In the genomic region with DNA sequence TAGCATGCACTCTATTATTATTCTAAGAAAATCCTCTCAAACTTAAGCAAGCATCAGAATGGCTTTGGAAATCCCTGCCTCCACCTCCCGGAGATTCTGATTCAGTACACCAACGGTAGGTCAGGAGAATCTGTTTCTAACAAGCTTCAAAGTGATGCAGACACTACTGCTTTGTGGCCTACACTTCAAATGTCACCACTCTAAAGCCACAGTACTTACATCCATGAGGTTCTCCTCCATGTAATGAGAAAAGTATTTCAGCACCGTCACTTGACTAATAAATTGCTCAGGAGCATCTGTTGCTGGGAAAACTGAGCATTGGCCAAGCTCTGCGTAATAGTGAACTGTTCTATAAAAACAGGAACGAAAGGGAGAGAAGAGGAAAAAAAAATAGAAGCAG, we compare ENCODE assay signal across 13 cellular contexts. TPM values are rescaled to one million over a fixed set of nuclear protein-coding genes. Genes with fewer than 3 reads are reported as not detected.
DNase-seq lines count a peak whose midpoint lies in the region; ATAC-seq and TF ChIP-seq lines count a peak whose summit lies in the region.
"Had no signal": no experiment of that assay in that cellular context is flagged by ENCODE, and none has a peak within 500 bp of the region (broad histone marks: within the 10 kb centered on the region; RNA-seq: fewer than 3 reads in every experiment).

No MANE protein-coding gene starts in this region.

- no peak for TF ChIP-seq EP300 in suprapubic skin (IDR thresholded peaks at IDR 0.05)

- no peaks in the 10 kb centered on the region for H3K9me3 ChIP-seq in hepatocyte (ENCODE audit: low read depth)
- H3K9me3 ChIP-seq in suprapubic skin, result no peaks in the 10 kb centered on the region
- H3K9me3 ChIP-seq in endodermal cell (ENCODE audit: control insufficient read depth, low read length), result no peaks in the 10 kb centered on the region

- peak overlapping the region; percentile 91 for H3K4me3 ChIP-seq in brain microvascular endothelial cell (ENCODE audit: low read depth, low read length)
- H3K4me3 ChIP-seq in hepatocyte, result no peak overlapping the region
- H3K4me3 ChIP-seq in suprapubic skin, result peak overlapping the region; percentile 75
- H3K4me3 ChIP-seq in endodermal cell (ENCODE audit: low read length), result no peak overlapping the region
- H3K4me3 ChIP-seq: K562 had no signal

- peaks cover 55% of the 10 kb centered on the region for H4K20me1 ChIP-seq in hepatocyte (ENCODE audit: insufficient read depth, poor library complexity, severe bottlenecking)

- H3K27me3 ChIP-seq in brain microvascular endothelial cell (replicated peaks) (no peaks in the 10 kb centered on the region), hepatocyte (no peaks in the 10 kb centered on the region), suprapubic skin (no peaks in the 10 kb centered on the region), endodermal cell (ENCODE audit: control insufficient read depth, insufficient read depth, low read length, poor library complexity, severe bottlenecking) (no peaks in the 10 kb centered on the region)

- CTCF ChIA-PET in activated CD8-positive, alpha-beta T cell treated with anti-CD3 and anti-CD28 coated beads for 36 hours (lab: Charles Lee), result interaction anchor here (0.9 kb wide), 1 partner anchor 676 kb away, joined by 3 read pairs; no protein-coding TSS in a partner anchor

- peaks cover 60% of the 10 kb centered on the region for H3K79me2 ChIP-seq in hepatocyte

- intact Hi-C loops in activated CD8-positive, alpha-beta T cell treated with anti-CD3 and anti-CD28 coated beads for 36 hours (cut with micrococcal nuclease), result no loop called here

- H3K27me3 Mint-ChIP-seq in endodermal cell (ENCODE audit: insufficient read depth), result peaks cover 12% of the 10 kb centered on the region
- H3K27me3 Mint-ChIP-seq in activated CD8-positive, alpha-beta T cell treated with anti-CD3 and anti-CD28 coated beads for 36 hours, result peaks cover 10% of the 10 kb centered on the region

- no peaks in the 10 kb centered on the region for H3K9me3 Mint-ChIP-seq in endodermal cell
- no peaks in the 10 kb centered on the region for H3K9me3 Mint-ChIP-seq in activated CD8-positive, alpha-beta T cell treated with anti-CD3 and anti-CD28 coated beads for 36 hours

- no peak overlapping the region for H3K27ac Mint-ChIP-seq in endodermal cell
- no peak overlapping the region for H3K27ac Mint-ChIP-seq in activated CD8-positive, alpha-beta T cell treated with anti-CD3 and anti-CD28 coated beads for 36 hours

- H2AFZ ChIP-seq in hepatocyte, result no peak overlapping the region

- H3K27ac ChIP-seq in brain microvascular endothelial cell (peak overlapping the region; percentile 15), hepatocyte (no peak overlapping the region), suprapubic skin (no peak overlapping the region), endodermal cell (ENCODE audit: low read depth, low read length) (no peak overlapping the region)
- H3K27ac ChIP-seq: VCaP had no signal

- H3K36me3 Mint-ChIP-seq in endodermal cell (ENCODE audit: low read depth), result peaks cover 37% of the 10 kb centered on the region
- no peaks in the 10 kb centered on the region for H3K36me3 Mint-ChIP-seq in activated CD8-positive, alpha-beta T cell treated with anti-CD3 and anti-CD28 coated beads for 36 hours (ENCODE audit: low read depth)

- H3K4me1 Mint-ChIP-seq in endodermal cell, result peaks cover 8% of the 10 kb centered on the region
- peaks cover 7% of the 10 kb centered on the region for H3K4me1 Mint-ChIP-seq in activated CD8-positive, alpha-beta T cell treated with anti-CD3 and anti-CD28 coated beads for 36 hours (ENCODE audit: low read depth)

- H3K4me1 ChIP-seq in hepatocyte (ENCODE audit: insufficient read depth) (peaks cover 15% of the 10 kb centered on the region), suprapubic skin (peaks cover 54% of the 10 kb centered on the region), endodermal cell (ENCODE audit: control insufficient read depth, insufficient read depth, low read length) (no peaks in the 10 kb centered on the region)

- H3K4me2 ChIP-seq in hepatocyte, result peak overlapping the region; percentile 92

- no peak overlapping the region for H3K4me3 Mint-ChIP-seq in endodermal cell
- no peak overlapping the region for H3K4me3 Mint-ChIP-seq in activated CD8-positive, alpha-beta T cell treated with anti-CD3 and anti-CD28 coated beads for 36 hours

- no peak overlapping the region for H3K9ac ChIP-seq in endodermal cell (ENCODE audit: extremely low read depth, low read length, poor library complexity, severe bottlenecking)

- 71% methylated on average over 5 of the region's 5 CpGs for WGBS in hepatocyte (ENCODE audit: low lambda C conversion rate, missing lambda C conversion rate)
- 73% methylated on average over 5 of the region's 5 CpGs for WGBS in suprapubic skin
- 92% methylated on average over 5 of the region's 5 CpGs for WGBS in endodermal cell (ENCODE audit: insufficient coverage in 1 of 2, insufficient read length in 1 of 2), 2 experiments

- in situ Hi-C loops in brain microvascular endothelial cell (cut with HindIII; ENCODE audit: low pct_ligation_motif_present, low sequenced_read_pairs), result loop anchor here (25.0 kb wide), 3 partner anchors 668 to 1143 kb away; a partner anchor contains a TSS

- TF ChIP-seq CTCF in brain microvascular endothelial cell (IDR thresholded peaks at IDR 0.05; ENCODE audit: low read depth, low read length, missing control alignments), result no peak
- no peak for TF ChIP-seq CTCF in hepatocyte (IDR thresholded peaks at IDR 0.05; ENCODE audit: poor library complexity)
- no peak for TF ChIP-seq CTCF in suprapubic skin (IDR thresholded peaks at IDR 0.05)
- no peak for TF ChIP-seq CTCF in endodermal cell (conservative IDR thresholded peaks at IDR 0.05)
- no peak for TF ChIP-seq CTCF in activated CD8-positive, alpha-beta T cell treated with anti-CD3 and anti-CD28 coated beads for 36 hours (IDR thresholded peaks at IDR 0.05)

- peak; percentile 66 for DNase-seq in LHCN-M2 (ENCODE audit: low read depth)
- DNase-seq in brain microvascular endothelial cell, result no peak
- DNase-seq in hepatocyte (ENCODE audit: low spot score), result no peak
- no peak for DNase-seq in suprapubic skin (ENCODE audit: low spot score in 2 of 2)
- no peak for DNase-seq in endodermal cell
- DNase-seq in activated CD8-positive, alpha-beta T cell treated with anti-CD3 and anti-CD28 coated beads for 36 hours, result no peak
- no peak for DNase-seq in NCI-H1105 treated with DMSO at 0.1 percent for 48 hours (lab: John Stamatoyannopoulos, UW)
- DNase-seq: NCI-H187 treated with DMSO at 0.1 percent for 48 hours, NCI-H774 had no signal

- H3K36me3 ChIP-seq in brain microvascular endothelial cell (replicated peaks) (peaks cover 65% of the 10 kb centered on the region), hepatocyte (replicated peaks; ENCODE audit: insufficient read depth, low read depth) (peaks cover 12% of the 10 kb centered on the region), suprapubic skin (peaks cover 26% of the 10 kb centered on the region), endodermal cell (ENCODE audit: control insufficient read depth, insufficient read depth, low read length) (peaks cover 53% of the 10 kb centered on the region)

- ATAC-seq in activated CD8-positive, alpha-beta T cell treated with anti-CD3 and anti-CD28 coated beads for 36 hours, result no peak
- ATAC-seq: K562 had no signal

- TF ChIP-seq POLR2A in suprapubic skin (IDR thresholded peaks at IDR 0.05), result no peak

- H3K9me2 ChIP-seq in hepatocyte (replicated peaks; ENCODE audit: insufficient read depth), result no peaks in the 10 kb centered on the region

- POLR2A ChIA-PET in activated CD8-positive, alpha-beta T cell treated with anti-CD3 and anti-CD28 coated beads for 36 hours (lab: Charles Lee), result no interaction called here

RNA-seq across cellular contexts. Expression of a gene that starts 4.8 kb away (rescaled TPM):
- total RNA-seq in LHCN-M2 (2014; rRNA removed) (230 and 273 TPM in 2 replicates), hepatocyte (183 and 186 TPM in 2 replicates), suprapubic skin (100 to 1,000 TPM; 156 to 567 (median 328) TPM), endodermal cell (10 to 100 TPM in 1 of 2 donors, 1 to 10 TPM in 1; 9.7 to 16.4 TPM)
- polyA plus RNA-seq in LHCN-M2 (2012), result 127 TPM
- 96.2 and 98.0 TPM in 2 replicates for polyA plus RNA-seq in hepatocyte
- 38.4 TPM for polyA plus RNA-seq in endodermal cell (2013, experiment 1 of 2)
- polyA plus RNA-seq in endodermal cell (2013, experiment 2 of 2), result 42.5 TPM
- 1 to 10 TPM; 3.1 to 4.0 TPM for total RNA-seq in activated CD8-positive, alpha-beta T cell treated with anti-CD3 and anti-CD28 coated beads for 36 hours
- polyA plus RNA-seq: K562 had no signal

RNA-seq across cellular contexts. Expression of a gene that starts 36.2 kb away (rescaled TPM):
- total RNA-seq in LHCN-M2 (2014; rRNA removed), result not detected in 2 replicates
- not detected for polyA plus RNA-seq in LHCN-M2 (2012)
- not detected in 2 replicates for total RNA-seq in hepatocyte
- not detected in 2 replicates for polyA plus RNA-seq in hepatocyte
- 1 to 10 TPM in 1 of 4 donors, under 1 TPM in 1, not detected in 2; 0.42 to 1.4 TPM for total RNA-seq in suprapubic skin
- total RNA-seq in endodermal cell, result 1 to 10 TPM in 1 of 2 donors, under 1 TPM in 1; 0.13 to 1.9 TPM
- polyA plus RNA-seq in endodermal cell (2013, experiment 1 of 2), result not detected
- not detected for polyA plus RNA-seq in endodermal cell (2013, experiment 2 of 2)
- not detected for total RNA-seq in activated CD8-positive, alpha-beta T cell treated with anti-CD3 and anti-CD28 coated beads for 36 hours
- total RNA-seq: K562, SK-MEL-5, skeletal muscle tissue had no signal
- polyA plus RNA-seq: K562 had no signal

Comparison
In these comparisons a context has a peak if more than half of its experiments do, and no peak if none do; other contexts are left out.
1. H3K4me3 ChIP-seq: peak in brain microvascular endothelial cell (single experiment) and suprapubic skin (single experiment); none in hepatocyte (single experiment) and endodermal cell (single experiment).
2. RNA of a gene that starts 4.8 kb away (total RNA-seq): 156 to 567 TPM in suprapubic skin, 230 to 273 TPM in LHCN-M2 and 183 to 186 TPM in hepatocyte; 9.7 to 16.4 TPM in endodermal cell and 3.1 to 4.0 TPM in activated CD8-positive, alpha-beta T cell treated with anti-CD3 and anti-CD28 coated beads for 36 hours; every median in the first group is over 4 times any median in the second.